In genomic region chr4:159856451-159856850, GRCh38 we compare ENCODE assay signal across 14 cellular contexts.
DNase-seq lines count a peak whose midpoint lies in the region; TF ChIP-seq lines count a peak whose summit lies in the region.
"Had no signal": no experiment of that assay in that cellular context is flagged by ENCODE, and none has a peak within 500 bp of the region (broad histone marks: within the 10 kb centered on the region; RNA-seq: fewer than 3 reads in every experiment).

No MANE protein-coding gene starts in this region.

- H3K27ac ChIP-seq in ascending aorta (no peak overlapping the region), GM23248 (no peak overlapping the region)
- H3K27ac ChIP-seq: PC-9 had no signal

- H3K36me3 ChIP-seq in ascending aorta: no peaks in the 10 kb centered on the region
- H3K36me3 ChIP-seq in BE2C: no peaks in the 10 kb centered on the region
- no peaks in the 10 kb centered on the region for H3K36me3 ChIP-seq in GM23248 (ENCODE audit: low read depth)

- no peak overlapping the region for H3K4me2 ChIP-seq in GM23248 (ENCODE audit: unreplicated experiment)
- H3K4me2 ChIP-seq: PC-9 had no signal

- H3K4me1 ChIP-seq in ascending aorta: no peaks in the 10 kb centered on the region
- H3K4me1 ChIP-seq in BE2C: no peaks in the 10 kb centered on the region
- H3K4me1 ChIP-seq in GM23248 (ENCODE audit: insufficient read depth): no peaks in the 10 kb centered on the region

- no peak for TF ChIP-seq CTCF in ascending aorta (IDR thresholded peaks at IDR 0.05)
- no peak for TF ChIP-seq CTCF in BE2C (IDR thresholded peaks at IDR 0.05; ENCODE audit: low read depth, low read length)

- intact Hi-C loops in ascending aorta (cut with DNase I): no loop called here

- WGBS in GM23248 (ENCODE audit: low coverage in 1 of 2, low lambda C conversion rate in 2 of 2, missing lambda C conversion rate in 2 of 2), 2 experiments: 3 to 4% methylated on average over 4 to 5 of the region's 5 CpGs

- H4K20me1 ChIP-seq in GM23248 (ENCODE audit: insufficient read depth): no peaks in the 10 kb centered on the region

- H3K4me3 ChIP-seq in ascending aorta (no peak overlapping the region), BE2C (ENCODE audit: low read depth, low read length) (no peak overlapping the region), GM23248 (no peak overlapping the region)
- H3K4me3 ChIP-seq: PC-9 had no signal

- DNase-seq in ELF-1 (ENCODE audit: low read depth, low spot score): peak; percentile 32
- peak; percentile 4 for DNase-seq in M059J (ENCODE audit: low read depth)
- DNase-seq in glomerular visceral epithelial cell (ENCODE audit: extremely low spot score): peak; percentile 84
- peak; percentile 6 for DNase-seq in left kidney (ENCODE audit: low read depth, low spot score)
- no peak for DNase-seq in ascending aorta (ENCODE audit: low spot score in 2 of 2)
- no peak for DNase-seq in Ammon's horn (ENCODE audit: low spot score)
- DNase-seq in BE2C: no peak
- DNase-seq in GM23248: no peak
- DNase-seq: ACHN; CD4-positive, alpha-beta T cell; HFFc6; NCI-H1417; NCI-H187 treated with DMSO at 0.1 percent for 48 hours; PC-9 had no signal

- H3K9me3 ChIP-seq in ascending aorta: no peaks in the 10 kb centered on the region
- no peaks in the 10 kb centered on the region for H3K9me3 ChIP-seq in BE2C
- H3K9me3 ChIP-seq in GM23248 (ENCODE audit: low read depth): no peaks in the 10 kb centered on the region

- H3K79me2 ChIP-seq in GM23248 (ENCODE audit: insufficient read depth): no peaks in the 10 kb centered on the region

- H3K9ac ChIP-seq in GM23248: no peak overlapping the region

- in situ Hi-C loops in GM23248 (cut with MboI): no loop called here

- H3K27me3 ChIP-seq in ascending aorta (no peaks in the 10 kb centered on the region), BE2C (no peaks in the 10 kb centered on the region), GM23248 (replicated peaks; ENCODE audit: insufficient read depth) (no peaks in the 10 kb centered on the region)

- H3K9me2 ChIP-seq in GM23248 (ENCODE audit: insufficient read depth): no peaks in the 10 kb centered on the region

- H3F3A ChIP-seq in GM23248 (ENCODE audit: insufficient read depth): no peaks in the 10 kb centered on the region

- no peak overlapping the region for H2AFZ ChIP-seq in GM23248
- H2AFZ ChIP-seq: PC-9 had no signal

Comparison
In these comparisons a context has a peak if more than half of its experiments do, and no peak if none do; other contexts are left out.
1. DNase-seq: peak in ELF-1 (single experiment), M059J (single experiment), glomerular visceral epithelial cell (single experiment) and left kidney (single experiment); none in ascending aorta (0 of 2), Ammon's horn (single experiment), BE2C (single experiment) and GM23248 (single experiment).